1 cellular context compared by ENCODE assay signal in the genomic region with DNA sequence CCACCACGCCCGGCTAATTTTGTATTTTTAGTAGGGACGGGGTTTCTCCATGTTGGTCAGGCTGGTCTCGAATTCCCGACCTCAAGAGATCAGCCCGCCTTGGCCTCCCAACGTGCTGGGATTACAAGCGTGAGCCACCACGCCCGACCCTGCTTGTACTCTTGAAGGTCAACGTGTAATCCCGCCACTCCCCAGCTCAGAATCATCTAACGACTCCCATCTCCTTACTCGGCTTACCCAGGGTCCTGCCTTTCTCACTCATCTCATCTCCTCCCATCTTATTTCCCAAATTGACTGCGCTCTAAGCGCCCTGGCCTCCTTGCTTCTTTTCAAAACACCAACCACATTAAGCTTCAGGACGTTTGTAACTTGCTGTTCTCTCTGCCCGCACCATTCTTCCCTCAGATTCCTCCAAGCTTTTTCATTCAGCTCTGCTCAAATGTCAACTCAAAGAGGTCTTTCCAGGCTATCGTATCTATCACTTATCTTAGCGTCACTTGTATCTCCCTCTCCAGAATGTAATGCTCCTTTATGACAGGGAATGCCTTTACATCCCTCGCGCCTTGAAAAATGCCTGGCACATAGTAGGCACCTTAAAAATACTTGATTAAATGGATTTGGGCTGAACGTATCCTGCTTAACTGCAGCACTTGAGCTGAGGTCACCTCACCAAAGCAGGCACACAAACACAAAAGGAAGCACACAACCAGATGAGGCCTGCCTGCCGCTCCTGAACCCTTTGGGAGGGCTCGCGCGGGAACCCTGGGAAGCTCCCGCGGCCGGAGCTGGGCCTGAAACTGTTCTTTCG.
TF ChIP-seq lines count a peak whose summit lies in the region.

No MANE protein-coding gene starts in this region.

TF ChIP-seq in H1, 55 proteins besides CTCF, POLR2A, EP300 and RAD21:
- no peak for TF ChIP-seq CBX5 (IDR thresholded peaks at IDR 0.05; ENCODE audit: low read depth, low read length)
- TF ChIP-seq, protein P1, sequence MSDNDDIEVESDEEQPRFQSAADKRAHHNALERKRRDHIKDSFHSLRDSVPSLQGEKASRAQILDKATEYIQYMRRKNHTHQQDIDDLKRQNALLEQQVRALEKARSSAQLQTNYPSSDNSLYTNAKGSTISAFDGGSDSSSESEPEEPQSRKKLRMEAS (IDR thresholded peaks at IDR 0.05), result no peak
- no peak for TF ChIP-seq NANOG (IDR thresholded peaks at IDR 0.05; ENCODE audit: insufficient read depth, low read depth, low read length, poor library complexity, severe bottlenecking)
- TF ChIP-seq RNF2 (IDR thresholded peaks at IDR 0.05; ENCODE audit: borderline replicate concordance, low read depth, low read length, missing control alignments, poor library complexity, severe bottlenecking), result no peak
- TF ChIP-seq, protein P2, sequence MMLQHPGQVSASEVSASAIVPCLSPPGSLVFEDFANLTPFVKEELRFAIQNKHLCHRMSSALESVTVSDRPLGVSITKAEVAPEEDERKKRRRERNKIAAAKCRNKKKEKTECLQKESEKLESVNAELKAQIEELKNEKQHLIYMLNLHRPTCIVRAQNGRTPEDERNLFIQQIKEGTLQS (IDR thresholded peaks at IDR 0.05; ENCODE audit: insufficient read depth, low read depth, low read length), result no peak
- TF ChIP-seq TAF7 (optimal IDR thresholded peaks at IDR 0.05; ENCODE audit: borderline replicate concordance, low read depth, low read length), result no peak
- no peak for TF ChIP-seq SP2 (IDR thresholded peaks at IDR 0.05; ENCODE audit: low read length)
- no peak for TF ChIP-seq SRF (IDR thresholded peaks at IDR 0.05; ENCODE audit: low read depth, low read length)
- TF ChIP-seq POLR2AphosphoS5 (IDR thresholded peaks at IDR 0.05; ENCODE audit: low read depth, low read length), result no peak
- TF ChIP-seq ASH2L (IDR thresholded peaks at IDR 0.05; ENCODE audit: low read length), result no peak
- TF ChIP-seq, protein P3, sequence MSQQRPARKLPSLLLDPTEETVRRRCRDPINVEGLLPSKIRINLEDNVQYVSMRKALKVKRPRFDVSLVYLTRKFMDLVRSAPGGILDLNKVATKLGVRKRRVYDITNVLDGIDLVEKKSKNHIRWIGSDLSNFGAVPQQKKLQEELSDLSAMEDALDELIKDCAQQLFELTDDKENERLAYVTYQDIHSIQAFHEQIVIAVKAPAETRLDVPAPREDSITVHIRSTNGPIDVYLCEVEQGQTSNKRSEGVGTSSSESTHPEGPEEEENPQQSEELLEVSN (IDR thresholded peaks at IDR 0.05), result no peak
- TF ChIP-seq SAP30 (IDR thresholded peaks at IDR 0.05; ENCODE audit: insufficient read depth, insufficient replicate concordance, low read length), result no peak
- TF ChIP-seq, protein P4, sequence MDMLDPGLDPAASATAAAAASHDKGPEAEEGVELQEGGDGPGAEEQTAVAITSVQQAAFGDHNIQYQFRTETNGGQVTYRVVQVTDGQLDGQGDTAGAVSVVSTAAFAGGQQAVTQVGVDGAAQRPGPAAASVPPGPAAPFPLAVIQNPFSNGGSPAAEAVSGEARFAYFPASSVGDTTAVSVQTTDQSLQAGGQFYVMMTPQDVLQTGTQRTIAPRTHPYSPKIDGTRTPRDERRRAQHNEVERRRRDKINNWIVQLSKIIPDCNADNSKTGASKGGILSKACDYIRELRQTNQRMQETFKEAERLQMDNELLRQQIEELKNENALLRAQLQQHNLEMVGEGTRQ (IDR thresholded peaks at IDR 0.05; ENCODE audit: low read length), result no peak
- no peak for TF ChIP-seq RFX5 (IDR thresholded peaks at IDR 0.05; ENCODE audit: borderline replicate concordance, low read depth, low read length)
- TF ChIP-seq BACH1 (IDR thresholded peaks at IDR 0.05; ENCODE audit: low read length), result no peak
- TF ChIP-seq, protein P5, sequence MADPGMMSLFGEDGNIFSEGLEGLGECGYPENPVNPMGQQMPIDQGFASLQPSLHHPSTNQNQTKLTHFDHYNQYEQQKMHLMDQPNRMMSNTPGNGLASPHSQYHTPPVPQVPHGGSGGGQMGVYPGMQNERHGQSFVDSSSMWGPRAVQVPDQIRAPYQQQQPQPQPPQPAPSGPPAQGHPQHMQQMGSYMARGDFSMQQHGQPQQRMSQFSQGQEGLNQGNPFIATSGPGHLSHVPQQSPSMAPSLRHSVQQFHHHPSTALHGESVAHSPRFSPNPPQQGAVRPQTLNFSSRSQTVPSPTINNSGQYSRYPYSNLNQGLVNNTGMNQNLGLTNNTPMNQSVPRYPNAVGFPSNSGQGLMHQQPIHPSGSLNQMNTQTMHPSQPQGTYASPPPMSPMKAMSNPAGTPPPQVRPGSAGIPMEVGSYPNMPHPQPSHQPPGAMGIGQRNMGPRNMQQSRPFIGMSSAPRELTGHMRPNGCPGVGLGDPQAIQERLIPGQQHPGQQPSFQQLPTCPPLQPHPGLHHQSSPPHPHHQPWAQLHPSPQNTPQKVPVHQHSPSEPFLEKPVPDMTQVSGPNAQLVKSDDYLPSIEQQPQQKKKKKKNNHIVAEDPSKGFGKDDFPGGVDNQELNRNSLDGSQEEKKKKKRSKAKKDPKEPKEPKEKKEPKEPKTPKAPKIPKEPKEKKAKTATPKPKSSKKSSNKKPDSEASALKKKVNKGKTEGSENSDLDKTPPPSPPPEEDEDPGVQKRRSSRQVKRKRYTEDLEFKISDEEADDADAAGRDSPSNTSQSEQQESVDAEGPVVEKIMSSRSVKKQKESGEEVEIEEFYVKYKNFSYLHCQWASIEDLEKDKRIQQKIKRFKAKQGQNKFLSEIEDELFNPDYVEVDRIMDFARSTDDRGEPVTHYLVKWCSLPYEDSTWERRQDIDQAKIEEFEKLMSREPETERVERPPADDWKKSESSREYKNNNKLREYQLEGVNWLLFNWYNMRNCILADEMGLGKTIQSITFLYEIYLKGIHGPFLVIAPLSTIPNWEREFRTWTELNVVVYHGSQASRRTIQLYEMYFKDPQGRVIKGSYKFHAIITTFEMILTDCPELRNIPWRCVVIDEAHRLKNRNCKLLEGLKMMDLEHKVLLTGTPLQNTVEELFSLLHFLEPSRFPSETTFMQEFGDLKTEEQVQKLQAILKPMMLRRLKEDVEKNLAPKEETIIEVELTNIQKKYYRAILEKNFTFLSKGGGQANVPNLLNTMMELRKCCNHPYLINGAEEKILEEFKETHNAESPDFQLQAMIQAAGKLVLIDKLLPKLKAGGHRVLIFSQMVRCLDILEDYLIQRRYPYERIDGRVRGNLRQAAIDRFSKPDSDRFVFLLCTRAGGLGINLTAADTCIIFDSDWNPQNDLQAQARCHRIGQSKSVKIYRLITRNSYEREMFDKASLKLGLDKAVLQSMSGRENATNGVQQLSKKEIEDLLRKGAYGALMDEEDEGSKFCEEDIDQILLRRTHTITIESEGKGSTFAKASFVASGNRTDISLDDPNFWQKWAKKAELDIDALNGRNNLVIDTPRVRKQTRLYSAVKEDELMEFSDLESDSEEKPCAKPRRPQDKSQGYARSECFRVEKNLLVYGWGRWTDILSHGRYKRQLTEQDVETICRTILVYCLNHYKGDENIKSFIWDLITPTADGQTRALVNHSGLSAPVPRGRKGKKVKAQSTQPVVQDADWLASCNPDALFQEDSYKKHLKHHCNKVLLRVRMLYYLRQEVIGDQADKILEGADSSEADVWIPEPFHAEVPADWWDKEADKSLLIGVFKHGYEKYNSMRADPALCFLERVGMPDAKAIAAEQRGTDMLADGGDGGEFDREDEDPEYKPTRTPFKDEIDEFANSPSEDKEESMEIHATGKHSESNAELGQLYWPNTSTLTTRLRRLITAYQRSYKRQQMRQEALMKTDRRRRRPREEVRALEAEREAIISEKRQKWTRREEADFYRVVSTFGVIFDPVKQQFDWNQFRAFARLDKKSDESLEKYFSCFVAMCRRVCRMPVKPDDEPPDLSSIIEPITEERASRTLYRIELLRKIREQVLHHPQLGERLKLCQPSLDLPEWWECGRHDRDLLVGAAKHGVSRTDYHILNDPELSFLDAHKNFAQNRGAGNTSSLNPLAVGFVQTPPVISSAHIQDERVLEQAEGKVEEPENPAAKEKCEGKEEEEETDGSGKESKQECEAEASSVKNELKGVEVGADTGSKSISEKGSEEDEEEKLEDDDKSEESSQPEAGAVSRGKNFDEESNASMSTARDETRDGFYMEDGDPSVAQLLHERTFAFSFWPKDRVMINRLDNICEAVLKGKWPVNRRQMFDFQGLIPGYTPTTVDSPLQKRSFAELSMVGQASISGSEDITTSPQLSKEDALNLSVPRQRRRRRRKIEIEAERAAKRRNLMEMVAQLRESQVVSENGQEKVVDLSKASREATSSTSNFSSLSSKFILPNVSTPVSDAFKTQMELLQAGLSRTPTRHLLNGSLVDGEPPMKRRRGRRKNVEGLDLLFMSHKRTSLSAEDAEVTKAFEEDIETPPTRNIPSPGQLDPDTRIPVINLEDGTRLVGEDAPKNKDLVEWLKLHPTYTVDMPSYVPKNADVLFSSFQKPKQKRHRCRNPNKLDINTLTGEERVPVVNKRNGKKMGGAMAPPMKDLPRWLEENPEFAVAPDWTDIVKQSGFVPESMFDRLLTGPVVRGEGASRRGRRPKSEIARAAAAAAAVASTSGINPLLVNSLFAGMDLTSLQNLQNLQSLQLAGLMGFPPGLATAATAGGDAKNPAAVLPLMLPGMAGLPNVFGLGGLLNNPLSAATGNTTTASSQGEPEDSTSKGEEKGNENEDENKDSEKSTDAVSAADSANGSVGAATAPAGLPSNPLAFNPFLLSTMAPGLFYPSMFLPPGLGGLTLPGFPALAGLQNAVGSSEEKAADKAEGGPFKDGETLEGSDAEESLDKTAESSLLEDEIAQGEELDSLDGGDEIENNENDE (IDR thresholded peaks at IDR 0.05; ENCODE audit: insufficient replicate concordance, low read length), result no peak
- TF ChIP-seq CTBP2 (IDR thresholded peaks at IDR 0.05; ENCODE audit: borderline replicate concordance, insufficient read depth, insufficient read length, low read length), result no peak
